ENCODE assay signal across 8 cellular contexts in genomic region chr16:8963010-8963824, GRCh38. TPM values are rescaled to one million over a fixed set of nuclear protein-coding genes. Genes with fewer than 3 reads are reported as not detected.
A peak's percentile ranks its signal among the peaks of the same experiment; 100 is the strongest.
DNase-seq lines count a peak whose midpoint lies in the region; ATAC-seq, FAIRE-seq and TF ChIP-seq lines count a peak whose summit lies in the region.

No MANE protein-coding gene starts in this region.

- no peak for TF ChIP-seq POLR2A in testis (IDR thresholded peaks at IDR 0.05)

- ATAC-seq in HG03439 (IDR thresholded peaks at IDR 0.05; ENCODE audit: unreplicated experiment) = peak; percentile 9
- ATAC-seq in activated naive CD8-positive, alpha-beta T cell treated with anti-CD3 and anti-CD28 coated beads, Interleukin-2, amount 50 U/mL, for 24 hours = no peak

- no peak overlapping the region for H3K27ac ChIP-seq in kidney (ENCODE audit: low read depth in 2 of 2, low read length in 2 of 2)
- peak overlapping the region; percentile 72 to 87 for H3K27ac ChIP-seq in testis

- FAIRE-seq in kidney (lab: Jason Lieb, UNC) = no peak

- intact Hi-C loops in kidney (cut with DNase I) = no loop called here
- intact Hi-C loops in testis (cut with DNase I; ENCODE audit: low total_unique reads) = no loop called here

- 1 to 2% methylated on average over 9 to 23 of the region's 147 CpGs for WGBS in testis, 2 donors

- H3K36me3 ChIP-seq in kidney (ENCODE audit: control insufficient read depth in 1 of 2, insufficient read depth in 2 of 2, low read length in 2 of 2) (no peaks in the 10 kb centered on the region), testis (ENCODE audit: low read depth, missing control alignments) (no peaks in the 10 kb centered on the region)

- peak overlapping the region in 1 of 2 donors; percentile 8 for H3K9ac ChIP-seq in kidney (ENCODE audit: low read length in 2 of 2)

- peaks cover 13% of the 10 kb centered on the region for H3K36me3 Mint-ChIP-seq in activated naive CD8-positive, alpha-beta T cell treated with anti-CD3 and anti-CD28 coated beads, Interleukin-2, amount 50 U/mL, for 24 hours (ENCODE audit: low read depth)

- peaks cover 4% of the 10 kb centered on the region for H3K27me3 Mint-ChIP-seq in activated naive CD8-positive, alpha-beta T cell treated with anti-CD3 and anti-CD28 coated beads, Interleukin-2, amount 50 U/mL, for 24 hours

- H3K4me1 Mint-ChIP-seq in activated naive CD8-positive, alpha-beta T cell treated with anti-CD3 and anti-CD28 coated beads, Interleukin-2, amount 50 U/mL, for 24 hours = peaks cover 50% of the 10 kb centered on the region

- peaks cover 11 to 33% of the 10 kb centered on the region in 2 donors for H3K4me1 ChIP-seq in kidney (ENCODE audit: control insufficient read depth in 1 of 2, insufficient read depth in 1 of 2, low read depth in 1 of 2, low read length in 2 of 2)
- H3K4me1 ChIP-seq in testis = peaks cover 43% of the 10 kb centered on the region

- in situ Hi-C loops in KBM-7 (cut with MboI; ENCODE audit: low pct_unique_long_range_greater_than_20kb, low sequenced_read_pairs) = no loop called here

- no peak overlapping the region for H3K27ac Mint-ChIP-seq in activated naive CD8-positive, alpha-beta T cell treated with anti-CD3 and anti-CD28 coated beads, Interleukin-2, amount 50 U/mL, for 24 hours

- peak overlapping the region; percentile 92 for H3K4me3 Mint-ChIP-seq in activated naive CD8-positive, alpha-beta T cell treated with anti-CD3 and anti-CD28 coated beads, Interleukin-2, amount 50 U/mL, for 24 hours

- H3K4me3 ChIP-seq in kidney (ENCODE audit: low read length in 2 of 2) (peak overlapping the region; percentile 63 to 70), testis (peak overlapping the region; percentile 77 to 81)

- no peaks in the 10 kb centered on the region for H3K9me3 Mint-ChIP-seq in activated naive CD8-positive, alpha-beta T cell treated with anti-CD3 and anti-CD28 coated beads, Interleukin-2, amount 50 U/mL, for 24 hours

- H3K27me3 ChIP-seq in testis = no peaks in the 10 kb centered on the region

- DNase-seq in DMS53 (lab: John Stamatoyannopoulos, UW) (peak; percentile 48), DMS53 treated with DMSO at 0.1 percent for 48 hours (lab: John Stamatoyannopoulos, UW; ENCODE audit: unreplicated experiment) (no peak), kidney (peak; percentile 76), testis (no peak), KBM-7 (no peak), T1000 (lab: John Stamatoyannopoulos, UW) (no peak)
- DNase-seq in activated naive CD8-positive, alpha-beta T cell treated with anti-CD3 and anti-CD28 coated beads, Interleukin-2, amount 50 U/mL, for 24 hours = no peak

- H3K9me3 ChIP-seq in kidney (ENCODE audit: control insufficient read depth in 1 of 2, low read length in 2 of 2) (no peaks in the 10 kb centered on the region), testis (no peaks in the 10 kb centered on the region)

- TF ChIP-seq CTCF in kidney (IDR thresholded peaks at IDR 0.05; ENCODE audit: borderline replicate concordance, extremely low read depth, insufficient read depth) = no peak
- no peak for TF ChIP-seq CTCF in testis (IDR thresholded peaks at IDR 0.05)

RNA-seq across cellular contexts. Expression of gene USP7, which starts 0.5 kb away (rescaled TPM):
- 92.0 TPM for total RNA-seq in kidney
- 26.7 TPM for polyA plus RNA-seq in kidney (ENCODE audit: insufficient read depth, low read depth, low replicate concordance)
- 100 to 1,000 TPM; 159 to 173 TPM for total RNA-seq in testis
- 172 TPM for polyA plus RNA-seq in testis (ENCODE audit: insufficient read depth, low read depth, low replicate concordance)

Comparison
In these comparisons a context has a peak if more than half of its experiments do, and no peak if none do; other contexts are left out.
1. DNase-seq: peak in DMS53 (single experiment) and kidney (single experiment); none in DMS53 treated with DMSO at 0.1 percent for 48 hours (single experiment), activated naive CD8-positive, alpha-beta T cell treated with anti-CD3 and anti-CD28 coated beads, Interleukin-2, amount 50 U/mL, for 24 hours (single experiment), testis (single experiment), KBM-7 (single experiment) and T1000 (single experiment).
2. H3K27ac ChIP-seq: peak in testis (2 of 2); none in kidney (0 of 2).